8 cellular contexts compared by ENCODE assay signal in the genomic region with DNA sequence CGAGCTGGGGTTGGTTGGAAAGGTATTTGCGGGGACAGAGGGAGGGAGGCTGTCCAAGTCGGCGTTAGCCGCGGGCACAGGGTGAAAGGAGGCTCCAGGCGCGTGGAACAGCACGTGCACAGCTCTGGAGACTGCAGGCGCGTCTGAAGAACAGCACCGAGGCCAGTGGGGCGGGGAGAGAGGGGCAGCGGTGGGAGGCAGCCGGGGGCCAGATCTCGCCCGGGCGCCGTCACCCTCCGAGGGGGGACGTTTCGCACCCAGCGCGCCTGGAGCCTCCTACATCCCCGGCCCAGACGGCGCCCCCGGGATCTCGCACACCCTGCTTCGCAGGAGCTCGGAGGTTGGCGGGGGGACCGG.
DNase-seq lines count a peak whose midpoint lies in the region; ATAC-seq, FAIRE-seq and TF ChIP-seq lines count a peak whose summit lies in the region.

No MANE protein-coding gene starts in this region.

- peak overlapping the region; percentile 90 for H3K27ac Mint-ChIP-seq in endodermal cell

- FAIRE-seq in HTR-8/SVneo (lab: Jason Lieb, UNC), result no peak

- H3K27ac ChIP-seq in KOPT-K1 (ENCODE audit: low read depth, low read length, poor library complexity, severe bottlenecking) (peak overlapping the region; percentile 34), endodermal cell (ENCODE audit: low read depth, low read length) (no peak overlapping the region), prostate gland (peak overlapping the region; percentile 45 to 54)

- no peaks in the 10 kb centered on the region for H3K9me3 Mint-ChIP-seq in endodermal cell

- H3K4me1 ChIP-seq in endodermal cell (ENCODE audit: control insufficient read depth, insufficient read depth, low read length) (no peaks in the 10 kb centered on the region), prostate gland (replicated peaks) (no peaks in the 10 kb centered on the region)

- H3K4me1 Mint-ChIP-seq in endodermal cell, result no peaks in the 10 kb centered on the region

- peak overlapping the region; percentile 70 for H3K4me3 Mint-ChIP-seq in endodermal cell

- no peak overlapping the region for H3K9ac ChIP-seq in endodermal cell (ENCODE audit: extremely low read depth, low read length, poor library complexity, severe bottlenecking)

- intact Hi-C loops in prostate gland (cut with DNase I), result no loop called here

- WGBS in endodermal cell (ENCODE audit: insufficient coverage in 1 of 2, insufficient read length in 1 of 2), 2 experiments, result 1 to 3% methylated on average over 8 to 33 of the region's 33 CpGs
- 0% methylated on average over 15 of the region's 33 CpGs for WGBS in prostate gland

- H3K9me3 ChIP-seq in KOPT-K1 (ENCODE audit: insufficient read depth, low read length, poor library complexity, severe bottlenecking) (no peaks in the 10 kb centered on the region), endodermal cell (ENCODE audit: control insufficient read depth, low read length) (no peaks in the 10 kb centered on the region), prostate gland (no peaks in the 10 kb centered on the region)

- TF ChIP-seq CTCF in endodermal cell (conservative IDR thresholded peaks at IDR 0.05), result no peak
- TF ChIP-seq CTCF in prostate gland (IDR thresholded peaks at IDR 0.05), result peak in 1 of 4 experiments; percentile 11

- peak; percentile 65 for TF ChIP-seq POLR2A in prostate gland (IDR thresholded peaks at IDR 0.05)

- no peak for DNase-seq in endodermal cell
- DNase-seq in prostate gland (ENCODE audit: low spot score), result no peak
- no peak for DNase-seq in NCI-H69 (lab: John Stamatoyannopoulos, UW)
- DNase-seq in HTR-8/SVneo (ENCODE audit: insufficient read length, low spot score), result no peak

- H3K4me3 ChIP-seq in endodermal cell (ENCODE audit: low read length) (peak overlapping the region; percentile 69), prostate gland (peak overlapping the region; percentile 62 to 65)

- H3K27me3 ChIP-seq in endodermal cell (ENCODE audit: control insufficient read depth, insufficient read depth, low read length, poor library complexity, severe bottlenecking) (peaks cover 53% of the 10 kb centered on the region), prostate gland (replicated peaks; ENCODE audit: insufficient read depth) (no peaks in the 10 kb centered on the region)

- peak; percentile 0 for ATAC-seq in GM19397 (IDR thresholded peaks at IDR 0.05; ENCODE audit: unreplicated experiment)
- no peak for ATAC-seq in esophagus mucosa
- ATAC-seq in GM21786 (IDR thresholded peaks at IDR 0.05; ENCODE audit: unreplicated experiment), result no peak

- H3K36me3 Mint-ChIP-seq in endodermal cell (ENCODE audit: low read depth), result no peaks in the 10 kb centered on the region

- H3K36me3 ChIP-seq in KOPT-K1 (ENCODE audit: insufficient read depth, low read length) (no peaks in the 10 kb centered on the region), endodermal cell (ENCODE audit: control insufficient read depth, insufficient read depth, low read length) (no peaks in the 10 kb centered on the region), prostate gland (no peaks in the 10 kb centered on the region)

- H3K27me3 Mint-ChIP-seq in endodermal cell (ENCODE audit: insufficient read depth), result peaks cover 48% of the 10 kb centered on the region
